In genomic region chr19:2016041-2016807, GRCh38 we compare ENCODE assay signal across 1 cellular context.
TF ChIP-seq lines count a peak whose summit lies in the region.

No MANE protein-coding gene starts in this region.

TF ChIP-seq in HepG2, 621 proteins besides CTCF, POLR2A, EP300 and RAD21 (continued from another document):
- TF ChIP-seq ZNF12 (CRISPR knock-in tag; IDR thresholded peaks at IDR 0.05) (no peak), JUND (CRISPR knock-in tag; IDR thresholded peaks at IDR 0.05) (no peak), ZSCAN29 (CRISPR knock-in tag; conservative IDR thresholded peaks at IDR 0.05) (no peak), IKZF5 (CRISPR knock-in tag; IDR thresholded peaks at IDR 0.05) (no peak), FOXK2 (IDR thresholded peaks at IDR 0.05) (no peak), RAD51 (IDR thresholded peaks at IDR 0.05; ENCODE audit: borderline replicate concordance) (no peak), LRRFIP1 (CRISPR knock-in tag; conservative IDR thresholded peaks at IDR 0.05) (no peak), HNRNPK (IDR thresholded peaks at IDR 0.05; ENCODE audit: low read depth, low read length, poor library complexity, severe bottlenecking) (peak; percentile 66), TRIM24 (CRISPR knock-in tag; IDR thresholded peaks at IDR 0.05) (no peak), ZNF720 (CRISPR knock-in tag; IDR thresholded peaks at IDR 0.05) (no peak), TFDP2 (CRISPR knock-in tag; IDR thresholded peaks at IDR 0.05) (no peak), ZNF687 (CRISPR knock-in tag; IDR thresholded peaks at IDR 0.05) (peak; percentile 57), BCL3 (CRISPR knock-in tag; IDR thresholded peaks at IDR 0.05) (no peak), ZNF770 (CRISPR knock-in tag; IDR thresholded peaks at IDR 0.05) (no peak), GATA4 (IDR thresholded peaks at IDR 0.05; ENCODE audit: borderline replicate concordance, low read depth) (no peak), MXD4 (CRISPR knock-in tag; IDR thresholded peaks at IDR 0.05) (no peak), BATF2 (CRISPR knock-in tag; IDR thresholded peaks at IDR 0.05) (no peak), MYNN (CRISPR knock-in tag; IDR thresholded peaks at IDR 0.05; ENCODE audit: low read depth) (no peak), ZNF234 (CRISPR knock-in tag; conservative IDR thresholded peaks at IDR 0.05) (no peak), ZNF10 (CRISPR knock-in tag; IDR thresholded peaks at IDR 0.05; ENCODE audit: borderline replicate concordance, low read depth) (no peak)
TF ChIP-seq in HepG2: peak in this region for 13.
